ENCODE assay signal across 22 cellular contexts in genomic region chr6:154930490-154930889, GRCh38.
A peak's percentile ranks its signal among the peaks of the same experiment; 100 is the strongest.
DNase-seq lines count a peak whose midpoint lies in the region; ATAC-seq, FAIRE-seq and TF ChIP-seq lines count a peak whose summit lies in the region.
"Had no signal": no experiment of that assay in that cellular context is flagged by ENCODE, and none has a peak within 500 bp of the region (broad histone marks: within the 10 kb centered on the region; RNA-seq: fewer than 3 reads in every experiment).

No MANE protein-coding gene starts in this region.

- BruUV-seq in IMR-90 (replicated peaks; lab: Mats Ljungman, UMichigan) = no TSS peak

- H3K36me3 ChIP-seq in IMR-90 (ENCODE audit: control insufficient read depth, insufficient read depth, low read length) (no peaks in the 10 kb centered on the region), mesendoderm (ENCODE audit: control insufficient read depth, insufficient read depth, low read length) (no peaks in the 10 kb centered on the region)
- H3K36me3 ChIP-seq: left lung, prostate gland, sigmoid colon, suprapubic skin, upper lobe of right lung had no signal

- H4K8ac ChIP-seq in IMR-90 (ENCODE audit: low read depth in 2 of 2, low read length in 2 of 2) = 0 out of 4 replicates have a peak overlapping the region, but pooled peaks of 1 of the 2 experiments have one; percentile 9
- H4K8ac ChIP-seq in mesendoderm (ENCODE audit: low read depth, low read length) = no peak overlapping the region

- H3K56ac ChIP-seq in IMR-90 (ENCODE audit: extremely low read depth, insufficient read depth, low read length) (no peak overlapping the region), mesendoderm (ENCODE audit: low read length) (peak overlapping the region; percentile 81)

- DNase-seq in D721Med (ENCODE audit: insufficient read length, low spot score) = peak; percentile 42
- no peak for DNase-seq in IMR-90
- DNase-seq in NCI-H82 treated with DMSO at 0.1 percent for 48 hours (lab: John Stamatoyannopoulos, UW; ENCODE audit: unreplicated experiment) = peak; percentile 99
- peak; percentile 89 for DNase-seq in mesendoderm
- DNase-seq in GM10248 (ENCODE audit: extremely low spot score) = no peak
- DNase-seq: activated CD8-positive, alpha-beta T cell treated with anti-CD3 and anti-CD28 coated beads for 36 hours; activated effector memory CD4-positive, alpha-beta T cell treated with Interleukin-2 at 50 U/mL for 16 hours; activated T-cell treated with anti-CD3 and anti-CD28 coated beads for 4 hours; central memory CD4-positive, alpha-beta T cell; left lung; mesenchymal stem cell; NCI-H510A; SHP77; sigmoid colon; stimulated activated naive CD4-positive, alpha-beta T cell; upper lobe of right lung had no signal

- no peak overlapping the region for H3K9ac ChIP-seq in IMR-90 (ENCODE audit: low read depth, low read length)
- no peak overlapping the region for H3K9ac ChIP-seq in mesendoderm (ENCODE audit: low read length)

- H2BK5ac ChIP-seq in IMR-90 (ENCODE audit: low read depth, low read length, poor library complexity, severe bottlenecking) = no peak overlapping the region
- H2BK5ac ChIP-seq in mesendoderm (ENCODE audit: low read length) = peak overlapping the region; percentile 76

- H2AK9ac ChIP-seq in IMR-90 (replicated peaks; ENCODE audit: low read depth, low read length, poor library complexity) = no peak overlapping the region

- TF ChIP-seq RAD21 in IMR-90 (IDR thresholded peaks at IDR 0.05; ENCODE audit: low read length) = no peak

- no peaks in the 10 kb centered on the region for H4K20me1 ChIP-seq in IMR-90 (ENCODE audit: insufficient read depth, low read length)

- dilution Hi-C loops in IMR-90 (cut with HindIII; ENCODE audit: low sequenced_read_pairs, unreplicated experiment) = no loop called here

- in situ Hi-C loops in IMR-90 (cut with MboI; ENCODE audit: low sequenced_read_pairs) = loop anchor here (5.0 kb wide), 1 partner anchor 322 kb away; no protein-coding TSS in a partner anchor

- no peak overlapping the region for H3K4me3 ChIP-seq in IMR-90 (ENCODE audit: insufficient read depth, low read depth, low read length)
- H3K4me3 ChIP-seq in mesendoderm (ENCODE audit: low read length) = no peak overlapping the region
- H3K4me3 ChIP-seq: GM12878, left lung, prostate gland, sigmoid colon, suprapubic skin, upper lobe of right lung had no signal

- POLR2A ChIA-PET in IMR-90 (lab: Charles Lee; ENCODE audit: unreplicated experiment) (no interaction called here), GM10248 (lab: Yijun Ruan, JAX) (no interaction called here)

- 0 out of 2 replicates have a peak overlapping the region, but pooled peaks have one; percentile 13 for H3K14ac ChIP-seq in IMR-90 (replicated peaks; ENCODE audit: low read depth, low read length)

- no peaks in the 10 kb centered on the region for H3K9me3 ChIP-seq in IMR-90 (ENCODE audit: control insufficient read depth, insufficient read depth, low read length)
- H3K9me3 ChIP-seq: left lung, prostate gland, sigmoid colon, suprapubic skin, upper lobe of right lung had no signal

- peak overlapping the region; percentile 61 for H2BK120ac ChIP-seq in IMR-90 (ENCODE audit: low read depth, low read length)
- H2BK120ac ChIP-seq in mesendoderm (ENCODE audit: low read depth, low read length) = no peak overlapping the region

- H2AK5ac ChIP-seq in IMR-90 (ENCODE audit: low read depth, low read length) (peak overlapping the region; percentile 73; the same call in 1 of the 2 replicates), mesendoderm (ENCODE audit: low read length) (no peak overlapping the region)

- H3K4me2 ChIP-seq in IMR-90 (ENCODE audit: low read depth, low read length) (no peak overlapping the region), mesendoderm (ENCODE audit: low read length) (no peak overlapping the region)

- H3K18ac ChIP-seq in IMR-90 (ENCODE audit: low read depth, low read length) = no peak overlapping the region
- peak overlapping the region; percentile 96 for H3K18ac ChIP-seq in mesendoderm (ENCODE audit: low read length)

- TF ChIP-seq POLR2A in IMR-90 (IDR thresholded peaks at IDR 0.05; ENCODE audit: low read depth, low read length) = no peak

- H2AFZ ChIP-seq in IMR-90 (replicated peaks; ENCODE audit: low read length, poor library complexity) = no peak overlapping the region

- intact Hi-C loops in IMR-90 (cut with micrococcal nuclease) = no loop called here

- H2BK15ac ChIP-seq in IMR-90 (ENCODE audit: low read depth, low read length) = peak overlapping the region; percentile 83; the same call in 1 of the 3 replicates
- H2BK15ac ChIP-seq in mesendoderm (replicated peaks; ENCODE audit: low read depth) = no peak overlapping the region

- H4K5ac ChIP-seq in IMR-90 (ENCODE audit: low read depth, low read length) (no peak overlapping the region), mesendoderm (ENCODE audit: low read length) (no peak overlapping the region)

- WGBS in IMR-90 (ENCODE audit: extremely low coverage in 2 of 2, insufficient read length in 1 of 2), 2 experiments = no CpG with 5 or more reads among the region's 7 CpGs
- no CpG with 5 or more reads among the region's 7 CpGs for WGBS in mesendoderm (ENCODE audit: extremely low coverage, insufficient coverage, low lambda C conversion rate)

- ATAC-seq in IMR-90 (ENCODE audit: low read depth) (no peak), GM18502 (IDR thresholded peaks at IDR 0.05; ENCODE audit: poor library complexity, unreplicated experiment) (no peak), GM21528 (IDR thresholded peaks at IDR 0.05; ENCODE audit: low FRiP score, unreplicated experiment) (no peak)
- ATAC-seq: activated CD4-positive, CD25-positive, alpha-beta regulatory T cell treated with anti-CD3 and anti-CD28 coated beads, Interleukin-2, amount 50 U/mL, for 24 hours; activated CD8-positive, alpha-beta T cell treated with anti-CD3 and anti-CD28 coated beads for 36 hours; GM12878; left lung; upper lobe of right lung had no signal

- H3K9me1 ChIP-seq in IMR-90 (ENCODE audit: insufficient read depth, low read length) = no peaks in the 10 kb centered on the region

- H3K4me1 ChIP-seq in IMR-90 (ENCODE audit: control insufficient read depth, insufficient read depth, low read length) (peaks cover 17% of the 10 kb centered on the region), mesendoderm (ENCODE audit: control insufficient read depth, low read depth, low read length) (peaks cover 24% of the 10 kb centered on the region)
- H3K4me1 ChIP-seq: left lung, prostate gland, upper lobe of right lung had no signal

- peak; percentile 84 for FAIRE-seq in D721Med (lab: Jason Lieb, UNC)
- FAIRE-seq: GM12878 had no signal

- no peak overlapping the region; the same call in 1 of the 2 replicates for H3K23ac ChIP-seq in IMR-90 (ENCODE audit: low read depth, low read length)
- H3K23ac ChIP-seq in mesendoderm (ENCODE audit: low read length) = no peak overlapping the region

- peak overlapping the region; percentile 78 for H2BK20ac ChIP-seq in IMR-90 (ENCODE audit: low read depth, low read length)

- H3K79me1 ChIP-seq in IMR-90 (ENCODE audit: low read depth in 1 of 2, low read length in 2 of 2) (0 out of 4 replicates have a peak, but pooled peaks cover 0 to 3% of the 10 kb centered on the region in 2 experiments), mesendoderm (ENCODE audit: low read length) (no peaks in the 10 kb centered on the region)

- H3K4ac ChIP-seq in IMR-90 (ENCODE audit: low read depth, low read length) = peak overlapping the region; percentile 6; the same call in 1 of the 2 replicates
- peak overlapping the region; percentile 90 for H3K4ac ChIP-seq in mesendoderm (ENCODE audit: low read depth, low read length)

- CTCF ChIA-PET in IMR-90 (lab: Yijun Ruan, JAX) (no interaction called here), GM10248 (lab: Yijun Ruan, JAX) (interaction anchor here (1.7 to 6.1 kb wide), 6 partner anchors 242 to 321 kb away, joined by 4 to 79 read pairs (median 16); no protein-coding TSS in a partner anchor)

- H3K27ac ChIP-seq in IMR-90 (ENCODE audit: insufficient read depth, low read length) (no peak overlapping the region), mesendoderm (ENCODE audit: low read depth, low read length) (peak overlapping the region; percentile 72)
- H3K27ac ChIP-seq: left lung, prostate gland, sigmoid colon, suprapubic skin, upper lobe of right lung had no signal

- peak overlapping the region; percentile 32; the same call in 1 of the 2 replicates for H4K91ac ChIP-seq in IMR-90 (ENCODE audit: insufficient read depth, low read depth, low read length)

- no peaks in the 10 kb centered on the region for H3K27me3 ChIP-seq in IMR-90 (ENCODE audit: control insufficient read depth, insufficient read depth, low read length)
- no peaks in the 10 kb centered on the region for H3K27me3 ChIP-seq in mesendoderm (ENCODE audit: insufficient read depth, low read length, poor library complexity)
- H3K27me3 ChIP-seq: left lung, sigmoid colon, suprapubic skin, upper lobe of right lung had no signal

- TF ChIP-seq CTCF in D721Med (IDR thresholded peaks at IDR 0.05; ENCODE audit: insufficient read depth, missing control alignments) (no peak), IMR-90 (conservative IDR thresholded peaks at IDR 0.05; ENCODE audit: low read depth, low read length) (no peak), GM10248 (IDR thresholded peaks at IDR 0.05; ENCODE audit: control extremely low read depth, extremely low read depth, low read depth, missing control alignments) (no peak)

- H3K79me2 ChIP-seq in mesendoderm (ENCODE audit: control insufficient read depth, insufficient read depth, low read length) = no peaks in the 10 kb centered on the region

TF ChIP-seq in IMR-90, 13 proteins besides CTCF, POLR2A, EP300 and RAD21 (continues in another document):
- no peak for TF ChIP-seq MAFK (IDR thresholded peaks at IDR 0.05; ENCODE audit: low read depth, low read length)
- no peak for TF ChIP-seq BHLHE40 (IDR thresholded peaks at IDR 0.05; ENCODE audit: low read depth, low read length)
- no peak for TF ChIP-seq USF2 (IDR thresholded peaks at IDR 0.05; ENCODE audit: low read depth, low read length)
- no peak for TF ChIP-seq CEBPB (IDR thresholded peaks at IDR 0.05; ENCODE audit: low read depth, low read length)
- TF ChIP-seq SMC3 (IDR thresholded peaks at IDR 0.05; ENCODE audit: low read depth, low read length) = no peak
- TF ChIP-seq RFX5 (IDR thresholded peaks at IDR 0.05; ENCODE audit: low read depth, low read length) = no peak

Comparison
In these comparisons a context has a peak if more than half of its experiments do, and no peak if none do; other contexts are left out.
1. DNase-seq: peak in D721Med (single experiment), NCI-H82 treated with DMSO at 0.1 percent for 48 hours (single experiment) and mesendoderm (single experiment); none in IMR-90 (single experiment) and GM10248 (single experiment).